ENCODE assay signal across 8 cellular contexts in genomic region chr12:67593041-67593870, GRCh38. TPM values are rescaled to one million over a fixed set of nuclear protein-coding genes. Genes with fewer than 3 reads are reported as not detected.
DNase-seq lines count a peak whose midpoint lies in the region; ATAC-seq and TF ChIP-seq lines count a peak whose summit lies in the region.

No MANE protein-coding gene starts in this region.

- peak; percentile 9 for DNase-seq in GM04503 (ENCODE audit: low read depth)
- peak; percentile 76 for DNase-seq in HPDE6-E6E7 (ENCODE audit: extremely low spot score)
- DNase-seq in body of pancreas = peak; percentile 64 to 83 (median 75)
- DNase-seq in osteoblast (ENCODE audit: insufficient read length, low spot score, missing footprints) = no peak
- no peak for DNase-seq in NCI-H1436 treated with DMSO at 0.1 percent for 48 hours (lab: John Stamatoyannopoulos, UW)
- DNase-seq in 8988T = no peak
- no peak for DNase-seq in NCI-H2227 (lab: John Stamatoyannopoulos, UW; ENCODE audit: unreplicated experiment)

- no peaks in the 10 kb centered on the region for H3K9me3 ChIP-seq in body of pancreas
- no peaks in the 10 kb centered on the region for H3K9me3 ChIP-seq in osteoblast (ENCODE audit: low read depth, low read length)

- no peaks in the 10 kb centered on the region for H4K20me1 ChIP-seq in osteoblast (ENCODE audit: insufficient read depth, low read length)

- peak overlapping the region in 3 of 4 donors; percentile 28 to 74 (median 52) for H3K27ac ChIP-seq in body of pancreas
- H3K27ac ChIP-seq in osteoblast (ENCODE audit: low read depth, low read length) = no peak overlapping the region

- no peaks in the 10 kb centered on the region for H3K79me2 ChIP-seq in osteoblast (ENCODE audit: insufficient read depth, low read length)

- no peak overlapping the region for H2AFZ ChIP-seq in osteoblast (ENCODE audit: low read length)

- intact Hi-C loops in body of pancreas (cut with DNase I) = no loop called here

- H3K27me3 ChIP-seq in body of pancreas = no peaks in the 10 kb centered on the region
- H3K27me3 ChIP-seq in osteoblast (ENCODE audit: insufficient read depth, low read length) = no peaks in the 10 kb centered on the region

- TF ChIP-seq CTCF in body of pancreas (IDR thresholded peaks at IDR 0.05) (no peak), osteoblast (IDR thresholded peaks at IDR 0.05; ENCODE audit: extremely low read depth, low read depth, low read length) (no peak)

- TF ChIP-seq POLR2A in body of pancreas (IDR thresholded peaks at IDR 0.05) = no peak

- H3K4me3 ChIP-seq in body of pancreas (no peak overlapping the region), osteoblast (ENCODE audit: insufficient read depth, low read length) (no peak overlapping the region)

- H3K4me2 ChIP-seq in osteoblast (ENCODE audit: insufficient read depth, low read length) = peak overlapping the region; percentile 18

- H3K4me1 ChIP-seq in body of pancreas = peaks cover 9% of the 10 kb centered on the region
- H3K4me1 ChIP-seq in osteoblast (ENCODE audit: insufficient read depth, low read length) = peaks cover 5% of the 10 kb centered on the region

- no peaks in the 10 kb centered on the region for H3K36me3 ChIP-seq in body of pancreas (replicated peaks in 1 of 2; ENCODE audit: insufficient read depth in 1 of 2, low read depth in 2 of 2)
- H3K36me3 ChIP-seq in osteoblast (ENCODE audit: insufficient read depth, low read length) = no peaks in the 10 kb centered on the region

- WGBS in body of pancreas, 2 donors = 67 to 76% methylated on average over 1 of the region's 1 CpG

- peak; percentile 94 for ATAC-seq in body of pancreas
- ATAC-seq in GM21528 (IDR thresholded peaks at IDR 0.05; ENCODE audit: low FRiP score, unreplicated experiment) = no peak

RNA-seq across cellular contexts. Expression of gene DYRK2, which starts 55.3 kb away (rescaled TPM):
- total RNA-seq in body of pancreas (10 to 100 TPM; 15.6 to 19.8 TPM), osteoblast (43.4 and 44.5 TPM in 2 replicates)

Comparison
In these comparisons a context has a peak if more than half of its experiments do, and no peak if none do; other contexts are left out.
1. DNase-seq: peak in GM04503 (single experiment), HPDE6-E6E7 (single experiment) and body of pancreas (4 of 4); none in osteoblast (single experiment), NCI-H1436 treated with DMSO at 0.1 percent for 48 hours (single experiment), 8988T (single experiment) and NCI-H2227 (single experiment).